ENCODE assay signal across 9 cellular contexts in the genomic region with DNA sequence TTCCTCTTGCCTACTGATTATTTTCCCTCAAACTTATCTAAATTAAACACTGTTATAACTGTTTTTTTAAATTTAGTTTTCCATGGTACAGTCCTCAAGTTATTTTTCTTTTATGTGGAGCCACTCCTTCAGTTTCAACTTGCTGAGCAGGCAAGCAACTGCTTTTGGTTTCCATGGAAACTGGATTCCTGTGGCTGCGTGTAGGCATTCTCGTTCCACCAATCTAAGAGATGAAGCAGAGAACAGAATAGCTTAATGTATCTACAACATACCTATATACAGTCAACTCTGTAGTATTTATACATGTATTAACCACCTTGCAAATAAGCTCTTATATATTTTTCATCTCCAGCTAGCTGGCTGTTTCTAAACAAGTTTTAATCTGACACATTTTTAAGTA. TPM values are rescaled to one million over a fixed set of nuclear protein-coding genes. Genes with fewer than 3 reads are reported as not detected.
A peak's percentile ranks its signal among the peaks of the same experiment; 100 is the strongest.
DNase-seq lines count a peak whose midpoint lies in the region; ATAC-seq and TF ChIP-seq lines count a peak whose summit lies in the region.
"Had no signal": no experiment of that assay in that cellular context is flagged by ENCODE, and none has a peak within 500 bp of the region (broad histone marks: within the 10 kb centered on the region; RNA-seq: fewer than 3 reads in every experiment).

No MANE protein-coding gene starts in this region.

- H3K4me1 ChIP-seq in left lung: peaks cover 6 to 17% of the 10 kb centered on the region in 2 donors
- no peaks in the 10 kb centered on the region for H3K4me1 ChIP-seq in right atrium auricular region

- H3K27ac ChIP-seq in left lung (peak overlapping the region; percentile 33 to 51), right atrium auricular region (no peak overlapping the region)

- H3K9me3 ChIP-seq in left lung (no peaks in the 10 kb centered on the region), right atrium auricular region (no peaks in the 10 kb centered on the region)

- TF ChIP-seq CTCF in left lung (IDR thresholded peaks at IDR 0.05) (no peak), right atrium auricular region (IDR thresholded peaks at IDR 0.05) (no peak)

- H3K27me3 ChIP-seq in left lung: no peaks in the 10 kb centered on the region
- no peaks in the 10 kb centered on the region for H3K27me3 ChIP-seq in right atrium auricular region

- ATAC-seq in left lung: peak; percentile 76
- no peak for ATAC-seq in GM19023 (IDR thresholded peaks at IDR 0.05; ENCODE audit: unreplicated experiment)

- H3K4me3 ChIP-seq in left lung (no peak overlapping the region), right atrium auricular region (no peak overlapping the region)

- H3K36me3 ChIP-seq in left lung (peaks cover 0 to 7% of the 10 kb centered on the region in 2 donors), right atrium auricular region (peaks cover 14% of the 10 kb centered on the region)

- DNase-seq in AG08395 (ENCODE audit: low spot score) (peak; percentile 61), HK-2 (ENCODE audit: unreplicated experiment) (peak; percentile 36), amniotic stem cell (lab: John Stamatoyannopoulos, UW) (peak; percentile 92), left lung (peak in 1 of 2 donors; percentile 46), ureter (ENCODE audit: low spot score) (no peak), right atrium auricular region (ENCODE audit: low spot score) (no peak), NCI-H69 (lab: John Stamatoyannopoulos, UW) (no peak)
- DNase-seq: activated B cell treated with CpG ODN at 0.5 μM for 24 hours had no signal

- intact Hi-C loops in left lung (cut with DNase I): no loop called here

RNA-seq across cellular contexts. Expression of a gene that starts 25.8 kb away (rescaled TPM):
- 1,000 to 10,000 TPM; 1,567 to 1,593 TPM for total RNA-seq in left lung
- total RNA-seq in ureter: 684 TPM
- 100 to 1,000 TPM; 214 to 388 TPM for total RNA-seq in right atrium auricular region

RNA-seq across cellular contexts. Expression of a gene that starts 55.4 kb away (rescaled TPM):
- total RNA-seq in left lung (10 to 100 TPM; 35.9 to 45.1 TPM), ureter (65.5 TPM), right atrium auricular region (10 to 100 TPM; 10.6 to 12.6 TPM)

Comparison
In these comparisons a context has a peak if more than half of its experiments do, and no peak if none do; other contexts are left out.
1. DNase-seq: peak in AG08395 (single experiment), HK-2 (single experiment) and amniotic stem cell (single experiment); none in ureter (single experiment), right atrium auricular region (single experiment) and NCI-H69 (single experiment).
2. H3K27ac ChIP-seq: peak in left lung (2 of 2); none in right atrium auricular region (0 of 2).